17 cellular contexts compared by ENCODE assay signal in the genomic region with DNA sequence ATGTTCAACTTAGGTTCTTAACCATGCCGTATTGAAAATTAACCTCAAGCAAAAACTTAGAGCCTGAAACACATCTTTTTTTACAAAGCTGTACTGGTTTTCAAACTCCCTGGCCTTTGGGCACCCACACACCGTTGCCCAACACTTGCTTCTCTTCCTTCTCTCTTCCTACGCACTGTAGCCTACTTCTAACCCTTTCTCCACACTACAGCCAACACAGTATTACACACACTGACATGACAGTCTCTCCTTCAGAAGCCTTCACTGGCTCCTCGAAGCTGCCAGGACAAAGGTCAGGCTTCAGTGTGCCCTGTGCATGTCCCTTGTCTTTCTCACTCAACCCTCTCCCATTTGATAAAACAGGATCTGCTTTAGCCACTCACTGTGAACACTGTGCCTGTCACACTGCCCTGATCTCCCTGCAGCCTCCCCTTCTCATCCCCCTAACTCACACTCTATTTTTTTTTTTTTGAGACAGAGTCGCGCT. TPM values are rescaled to one million over a fixed set of nuclear protein-coding genes. Genes with fewer than 3 reads are reported as not detected.
DNase-seq lines count a peak whose midpoint lies in the region; ATAC-seq, FAIRE-seq and TF ChIP-seq lines count a peak whose summit lies in the region.
"Had no signal": no experiment of that assay in that cellular context is flagged by ENCODE, and none has a peak within 500 bp of the region (broad histone marks: within the 10 kb centered on the region; RNA-seq: fewer than 3 reads in every experiment).

No MANE protein-coding gene starts in this region.

- 88% methylated on average over 6 of the region's 6 CpGs for WGBS in HepG2 (ENCODE audit: low lambda C conversion rate)
- 70% methylated on average over 5 of the region's 6 CpGs for WGBS in right lobe of liver (ENCODE audit: insufficient coverage, low coverage, low lambda C conversion rate, missing lambda C conversion rate)
- 74 to 86% (median 85%) methylated on average over 5 to 6 of the region's 6 CpGs for WGBS in adipose tissue, 3 donors

- H3K27ac ChIP-seq in HepG2 (ENCODE audit: extremely low read length, insufficient read depth, low read length) (no peak overlapping the region), right lobe of liver (no peak overlapping the region), adipose tissue (ENCODE audit: low read depth, low read length) (peak overlapping the region; percentile 29), left lung (no peak overlapping the region)
- H3K27ac ChIP-seq: BLaER1 treated with 17β-estradiol and CSF1 and Interleukin-3, amounts not matched to agents 10 nM and 100 nM; HL-60 had no signal

- no peak overlapping the region for H3K9ac ChIP-seq in HepG2 (ENCODE audit: insufficient read depth, low read depth, low read length)

- no peak for TF ChIP-seq RAD21 in HepG2 (CRISPR knock-in tag; IDR thresholded peaks at IDR 0.05)

- H4K20me1 ChIP-seq in HepG2 (ENCODE audit: insufficient read depth, low read length), result no peaks in the 10 kb centered on the region

- no peak overlapping the region for H2AFZ ChIP-seq in HepG2 (ENCODE audit: low read length)

- H3K9me3 ChIP-seq in HepG2 (ENCODE audit: low read length), result no peaks in the 10 kb centered on the region
- H3K9me3 ChIP-seq in right lobe of liver, result no peaks in the 10 kb centered on the region
- H3K9me3 ChIP-seq in left lung, result no peaks in the 10 kb centered on the region
- H3K9me3 ChIP-seq: BLaER1 treated with 17β-estradiol and CSF1 and Interleukin-3, amounts not matched to agents 10 nM and 100 nM had no signal

- H3K79me2 ChIP-seq in HepG2 (ENCODE audit: insufficient read depth, low read length), result peaks cover 7% of the 10 kb centered on the region

- CTCF ChIA-PET in HepG2 (lab: Yijun Ruan, JAX; ENCODE audit: low intra/inter-chr PET ratio, low total read pairs), result no interaction called here

- intact Hi-C loops in HepG2 (cut with micrococcal nuclease; ENCODE audit: unreplicated experiment) (no loop called here), right lobe of liver (cut with DNase I) (no loop called here), left lung (cut with DNase I) (no loop called here)

- peaks cover 18 to 61% of the 10 kb centered on the region in 2 experiments for H3K36me3 ChIP-seq in HepG2 (replicated peaks in 1 of 2; ENCODE audit: control insufficient read depth in 1 of 2, insufficient read depth in 2 of 2, low read length in 2 of 2)
- H3K36me3 ChIP-seq in right lobe of liver, result no peaks in the 10 kb centered on the region
- H3K36me3 ChIP-seq in left lung, result peaks cover 0 to 18% of the 10 kb centered on the region in 2 donors

- no peak for TF ChIP-seq POLR2A in HepG2 (IDR thresholded peaks at IDR 0.05; ENCODE audit: insufficient read depth in 1 of 2, low read depth in 2 of 2, low read length in 2 of 2)
- TF ChIP-seq POLR2A in right lobe of liver (IDR thresholded peaks at IDR 0.05), result no peak

- peak; percentile 26 for FAIRE-seq in HepG2 (lab: Jason Lieb, UNC)
- FAIRE-seq: G401.6 had no signal

- POLR2A ChIA-PET in HepG2 (lab: Yijun Ruan, JAX), result no interaction called here

- no peak for ATAC-seq in HepG2
- ATAC-seq in right lobe of liver, result no peak
- peak; percentile 50 for ATAC-seq in left lung

- TF ChIP-seq CTCF in HepG2 (CRISPR knock-in tag; IDR thresholded peaks at IDR 0.05), result no peak
- TF ChIP-seq CTCF in right lobe of liver (IDR thresholded peaks at IDR 0.05), result no peak
- TF ChIP-seq CTCF in left lung (IDR thresholded peaks at IDR 0.05), result no peak
- TF ChIP-seq CTCF in GM20000 (IDR thresholded peaks at IDR 0.05; ENCODE audit: extremely low read depth, missing control alignments), result no peak

- BruUV-seq in HepG2 (replicated peaks; lab: Mats Ljungman, UMichigan), result no TSS peak

- TF ChIP-seq EP300 in HepG2 (IDR thresholded peaks at IDR 0.05; ENCODE audit: low read depth in 2 of 2, low read length in 2 of 2) (no peak), HepG2 (CRISPR knock-in tag; IDR thresholded peaks at IDR 0.05; ENCODE audit: borderline replicate concordance) (no peak)

- no peak overlapping the region for H3K4me2 ChIP-seq in HepG2 (ENCODE audit: low read depth, low read length)
- H3K4me2 ChIP-seq: BLaER1 treated with 17β-estradiol and CSF1 and Interleukin-3, amounts not matched to agents 10 nM and 100 nM had no signal

- H3K27me3 ChIP-seq in HepG2 (ENCODE audit: control insufficient read depth in 1 of 2, insufficient read depth in 2 of 2, low read length in 2 of 2), result no peaks in the 10 kb centered on the region
- no peaks in the 10 kb centered on the region for H3K27me3 ChIP-seq in right lobe of liver
- H3K27me3 ChIP-seq in left lung, result no peaks in the 10 kb centered on the region
- H3K27me3 ChIP-seq: BLaER1 treated with 17β-estradiol and CSF1 and Interleukin-3, amounts not matched to agents 10 nM and 100 nM had no signal

- in situ Hi-C loops in HepG2 (cut with HindIII; ENCODE audit: extremely low pct_ligation_motif_present, low pct_unique_long_range_greater_than_20kb), result no loop called here

- H3K4me3 ChIP-seq in HepG2 (replicated peaks in 1 of 3; ENCODE audit: insufficient read depth in 1 of 3, low read depth in 2 of 3, low read length in 3 of 3), result no peak overlapping the region
- no peak overlapping the region for H3K4me3 ChIP-seq in right lobe of liver
- no peak overlapping the region for H3K4me3 ChIP-seq in left lung
- H3K4me3 ChIP-seq: BLaER1 treated with 17β-estradiol and CSF1 and Interleukin-3, amounts not matched to agents 10 nM and 100 nM had no signal

- H3K4me1 ChIP-seq in HepG2 (ENCODE audit: insufficient read depth, low read length) (peaks cover 16% of the 10 kb centered on the region), right lobe of liver (no peaks in the 10 kb centered on the region), left lung (peaks cover 0 to 8% of the 10 kb centered on the region in 2 donors)

- DNase-seq in HepG2 (ENCODE audit: low spot score) (no peak), right lobe of liver (no peak), left lung (no peak), C1 segment of cervical spinal cord (lab: John Stamatoyannopoulos, UW) (no peak), NCI-H146 treated with DMSO at 0.1 percent for 48 hours (lab: John Stamatoyannopoulos, UW; ENCODE audit: unreplicated experiment) (no peak), hippocampal formation (lab: John Stamatoyannopoulos, UW) (no peak), GM20000 (ENCODE audit: low spot score) (no peak)
- DNase-seq: 8988T; CD4-positive, alpha-beta memory T cell; DMS153; DMS79 treated with DMSO at 0.1 percent for 48 hours; EL; HCEC 1CT had no signal

RNA-seq across cellular contexts. Expression of gene FANCA, which starts 8.0 kb away (rescaled TPM):
- total RNA-seq in HepG2 (2016; rRNA removed; fragmentation: Illumina TruSeq; extraction: Trizol) (45.7 and 106 TPM in 2 replicates), right lobe of liver (10 to 100 TPM in 1 of 6 experiments, 1 to 10 TPM in 5; 4.5 to 12.7 (median 8.3) TPM), left lung (10 to 100 TPM; 17.1 to 25.9 TPM)
- 46.6 and 48.3 TPM in 2 replicates for total RNA-seq in HepG2 (2016; cell fraction: cytosol; rRNA removed; fragmentation: Illumina TruSeq; extraction: Trizol; ENCODE audit: low read depth)
- total RNA-seq in HepG2 (2016; cell fraction: insoluble cytoplasmic fraction; rRNA removed; fragmentation: Illumina TruSeq; extraction: Trizol), result 43.7 and 101 TPM in 2 replicates
- 27.1 and 30.3 TPM in 2 replicates for total RNA-seq in HepG2 (2016; cell fraction: membrane; rRNA removed; fragmentation: Illumina TruSeq; extraction: Trizol)
- total RNA-seq in HepG2 (2016; cell fraction: nucleus; rRNA removed; fragmentation: Illumina TruSeq; extraction: Trizol), result 179 and 193 TPM in 2 replicates
- polyA plus RNA-seq in HepG2 (2011; rRNA removed) (77.9 and 88.0 TPM in 2 replicates), adipose tissue (1 to 10 TPM; 1.3 to 2.8 (median 2.0) TPM)
- 20.9 and 33.5 TPM in 2 replicates for polyA plus RNA-seq in HepG2 (2011; cell fraction: cytosol; rRNA removed)
- 552 and 945 TPM in 2 replicates for polyA plus RNA-seq in HepG2 (2011; cell fraction: nucleus; rRNA removed)
- 51.2 and 57.6 TPM in 2 replicates for polyA plus RNA-seq in HepG2 (2012)
- 6.7 and 7.8 TPM in 2 replicates for polyA plus RNA-seq in HepG2 (2016; cell fraction: cytosol; fragmentation: Illumina TruSeq; extraction: Trizol; ENCODE audit: low read depth)
- 40.2 and 46.3 TPM in 2 replicates for polyA plus RNA-seq in HepG2 (2016; cell fraction: insoluble cytoplasmic fraction; fragmentation: Illumina TruSeq; extraction: Trizol; ENCODE audit: low read depth)
- 13.5 and 16.8 TPM in 2 replicates for polyA plus RNA-seq in HepG2 (2016; cell fraction: membrane; fragmentation: Illumina TruSeq; extraction: Trizol; ENCODE audit: low read depth)
- 471 and 532 TPM in 2 replicates for polyA plus RNA-seq in HepG2 (2016; cell fraction: nucleus; fragmentation: Illumina TruSeq; extraction: Trizol; ENCODE audit: insufficient read depth, low read depth)
- polyA minus RNA-seq in HepG2 (2011; rRNA and poly(A)+ RNA removed; ENCODE audit: low replicate concordance), result 118 and 216 TPM in 2 replicates
- 14.8 and 19.6 TPM in 2 replicates for polyA minus RNA-seq in HepG2 (2011; cell fraction: cytosol; rRNA and poly(A)+ RNA removed)
- 151 and 196 TPM in 2 replicates for polyA minus RNA-seq in HepG2 (2011; cell fraction: nucleus; rRNA and poly(A)+ RNA removed)

RNA-seq across cellular contexts. Expression of gene SPIRE2, which starts 19.8 kb away (rescaled TPM):
- 7.6 and 13.3 TPM in 2 replicates for total RNA-seq in HepG2 (2016; rRNA removed; fragmentation: Illumina TruSeq; extraction: Trizol)
- 7.4 and 7.6 TPM in 2 replicates for total RNA-seq in HepG2 (2016; cell fraction: cytosol; rRNA removed; fragmentation: Illumina TruSeq; extraction: Trizol; ENCODE audit: low read depth)
- 6.9 and 15.0 TPM in 2 replicates for total RNA-seq in HepG2 (2016; cell fraction: insoluble cytoplasmic fraction; rRNA removed; fragmentation: Illumina TruSeq; extraction: Trizol)
- total RNA-seq in HepG2 (2016; cell fraction: membrane; rRNA removed; fragmentation: Illumina TruSeq; extraction: Trizol), result 13.7 and 13.8 TPM in 2 replicates
- 16.9 and 26.9 TPM in 2 replicates for total RNA-seq in HepG2 (2016; cell fraction: nucleus; rRNA removed; fragmentation: Illumina TruSeq; extraction: Trizol)
- 37.5 and 55.7 TPM in 2 replicates for polyA plus RNA-seq in HepG2 (2011; rRNA removed)
- polyA plus RNA-seq in HepG2 (2011; cell fraction: cytosol; rRNA removed), result 29.8 and 35.9 TPM in 2 replicates
- 186 and 193 TPM in 2 replicates for polyA plus RNA-seq in HepG2 (2011; cell fraction: nucleus; rRNA removed)
- 30.1 and 41.7 TPM in 2 replicates for polyA plus RNA-seq in HepG2 (2012)
- 5.5 and 5.7 TPM in 2 replicates for polyA plus RNA-seq in HepG2 (2016; cell fraction: cytosol; fragmentation: Illumina TruSeq; extraction: Trizol; ENCODE audit: low read depth)
- polyA plus RNA-seq in HepG2 (2016; cell fraction: insoluble cytoplasmic fraction; fragmentation: Illumina TruSeq; extraction: Trizol; ENCODE audit: low read depth), result 9.8 and 12.7 TPM in 2 replicates
- 11.2 and 11.5 TPM in 2 replicates for polyA plus RNA-seq in HepG2 (2016; cell fraction: membrane; fragmentation: Illumina TruSeq; extraction: Trizol; ENCODE audit: low read depth)
- 72.0 and 77.2 TPM in 2 replicates for polyA plus RNA-seq in HepG2 (2016; cell fraction: nucleus; fragmentation: Illumina TruSeq; extraction: Trizol; ENCODE audit: insufficient read depth, low read depth)
- 39.8 and 51.7 TPM in 2 replicates for polyA minus RNA-seq in HepG2 (2011; rRNA and poly(A)+ RNA removed; ENCODE audit: low replicate concordance)
- polyA minus RNA-seq in HepG2 (2011; cell fraction: cytosol; rRNA and poly(A)+ RNA removed), result 21.2 and 22.1 TPM in 2 replicates
- polyA minus RNA-seq in HepG2 (2011; cell fraction: nucleus; rRNA and poly(A)+ RNA removed), result 47.1 and 54.0 TPM in 2 replicates
- total RNA-seq in right lobe of liver, result 1 to 10 TPM; 4.8 to 7.8 (median 6.1) TPM
- 1 to 10 TPM; 1.5 to 3.4 (median 2.2) TPM for polyA plus RNA-seq in adipose tissue
- 10 to 100 TPM in 1 of 2 donors, 1 to 10 TPM in 1; 9.1 to 12.3 TPM for total RNA-seq in left lung
